In genomic region chr13:113211774-113212173, GRCh38 we compare ENCODE assay signal across 10 cellular contexts. TPM values are rescaled to one million over a fixed set of nuclear protein-coding genes. Genes with fewer than 3 reads are reported as not detected.
DNase-seq lines count a peak whose midpoint lies in the region; ATAC-seq, FAIRE-seq and TF ChIP-seq lines count a peak whose summit lies in the region.
"Had no signal": no experiment of that assay in that cellular context is flagged by ENCODE, and none has a peak within 500 bp of the region (broad histone marks: within the 10 kb centered on the region; RNA-seq: fewer than 3 reads in every experiment).

No MANE protein-coding gene starts in this region.

- POLR2A ChIA-PET in GM12878 (lab: Charles Lee), result no interaction called here

- WGBS in GM12878 (ENCODE audit: insufficient coverage, insufficient replicate concordance, low lambda C conversion rate, missing lambda C conversion rate), result 97% methylated on average over 10 of the region's 10 CpGs
- 93 to 95% (median 94%) methylated on average over 10 of the region's 10 CpGs for WGBS in psoas muscle, 3 donors
- 93 to 99% methylated on average over 10 of the region's 10 CpGs for WGBS in body of pancreas, 2 donors
- 91 to 98% methylated on average over 8 to 10 of the region's 10 CpGs for WGBS in transverse colon (ENCODE audit: low coverage in 1 of 2), 2 donors

- H3K36me3 ChIP-seq in MG63 (peaks cover 47% of the 10 kb centered on the region), GM12878 (ENCODE audit: control insufficient read depth in 2 of 2, insufficient read depth in 2 of 2, low read length in 1 of 2) (no peaks in the 10 kb centered on the region; a peak in 1 of 4 replicates), psoas muscle (ENCODE audit: insufficient read depth in 1 of 2, low read depth in 1 of 2) (peaks cover 0 to 19% of the 10 kb centered on the region in 2 donors), body of pancreas (replicated peaks in 1 of 2; ENCODE audit: insufficient read depth in 1 of 2, low read depth in 2 of 2) (no peaks in the 10 kb centered on the region), transverse colon (no peaks in the 10 kb centered on the region)

- ATAC-seq in GM12878 (no peak), psoas muscle (no peak), body of pancreas (no peak)

- H4K20me1 ChIP-seq in GM12878 (ENCODE audit: control insufficient read depth, insufficient read depth), result peaks cover 13% of the 10 kb centered on the region; the same call in 1 of the 2 replicates

- no peak overlapping the region for H2AFZ ChIP-seq in GM12878 (ENCODE audit: control insufficient read depth, low read depth, low read length)

- in situ Hi-C loops in GM12878 (cut with MboI), result no loop called here
- in situ Hi-C loops in transverse colon (cut with MboI; ENCODE audit: low pct_ligation_motif_present in 1 of 4, low pct_unique_long_range_greater_than_20kb in 1 of 4, low sequenced_read_pairs in 3 of 4), result no loop called here

- H3K4me1 ChIP-seq in GM12878 (ENCODE audit: control insufficient read depth, insufficient read depth, low read length) (peaks cover 18% of the 10 kb centered on the region), psoas muscle (peaks cover 70% of the 10 kb centered on the region), body of pancreas (peaks cover 58% of the 10 kb centered on the region), transverse colon (peaks cover 24 to 65% (median 41%) of the 10 kb centered on the region in 4 donors)

- TF ChIP-seq POLR2A in GM12878 (IDR thresholded peaks at IDR 0.05; ENCODE audit: low read depth, low read length), result no peak
- TF ChIP-seq POLR2A in body of pancreas (IDR thresholded peaks at IDR 0.05), result no peak
- TF ChIP-seq POLR2A in transverse colon (IDR thresholded peaks at IDR 0.05), result no peak

- TF ChIP-seq RAD21 in GM12878 (IDR thresholded peaks at IDR 0.05; ENCODE audit: insufficient read depth, low read depth, low read length), result no peak

- 0 out of 2 replicates have a peak overlapping the region, but pooled peaks have one; percentile 19 for H3K4me2 ChIP-seq in GM12878 (ENCODE audit: control insufficient read depth, insufficient read depth)

- no peak for FAIRE-seq in GM12878 (lab: Jason Lieb, UNC)

- H3K4me3 ChIP-seq in MG63 (no peak overlapping the region), GM12878 (peak overlapping the region; percentile 6; the same call in 1 of the 2 replicates), psoas muscle (no peak overlapping the region), body of pancreas (no peak overlapping the region), transverse colon (no peak overlapping the region)
- H3K4me3 ChIP-seq: adrenal gland had no signal

- SMC1A ChIA-PET in GM12878 (lab: Charles Lee; ENCODE audit: uncharacterized antibody, unreplicated experiment), result no interaction called here

- H3K9me3 ChIP-seq in MG63 (no peaks in the 10 kb centered on the region), GM12878 (replicated peaks; ENCODE audit: control insufficient read depth, insufficient read depth, low read length) (no peaks in the 10 kb centered on the region), psoas muscle (no peaks in the 10 kb centered on the region), body of pancreas (no peaks in the 10 kb centered on the region), transverse colon (no peaks in the 10 kb centered on the region)
- H3K9me3 ChIP-seq: adrenal gland had no signal

- no peak overlapping the region for H3K9ac ChIP-seq in GM12878 (ENCODE audit: control insufficient read depth, insufficient read depth, low read length)

- no peak overlapping the region for H3K27ac ChIP-seq in GM12878 (ENCODE audit: control insufficient read depth, insufficient read depth)
- H3K27ac ChIP-seq in psoas muscle, result peak overlapping the region; percentile 77
- H3K27ac ChIP-seq in body of pancreas, result no peak overlapping the region
- H3K27ac ChIP-seq in transverse colon, result no peak overlapping the region
- H3K27ac ChIP-seq: adrenal gland had no signal

- no TSS peak for BruUV-seq in GM12878 (replicated peaks; lab: Mats Ljungman, UMichigan)

- CTCF ChIA-PET in GM12878 (lab: Yijun Ruan, JAX), result no interaction called here

- peak; percentile 60 for DNase-seq in activated CD4-positive, alpha-beta T cell treated with anti-CD3 and anti-CD28 coated beads for 48 hours
- no peak for DNase-seq in activated CD4-positive, alpha-beta T cell treated with anti-CD3 and anti-CD28 coated beads for 4 hours
- DNase-seq in MG63 (peak; percentile 16), GM12878 (ENCODE audit: low read depth, low spot score) (no peak), psoas muscle (no peak), body of pancreas (no peak), dermis blood vessel endothelial cell (no peak), transverse colon (no peak)
- DNase-seq: adrenal gland, hippocampal formation had no signal

- RAD21 ChIA-PET in GM12878 (lab: Charles Lee; ENCODE audit: unreplicated experiment), result no interaction called here

- no peak for TF ChIP-seq EP300 in GM12878 (IDR thresholded peaks at IDR 0.05; ENCODE audit: borderline replicate concordance in 1 of 2, control insufficient read depth in 1 of 2, low read depth in 2 of 2, low read length in 2 of 2)
- TF ChIP-seq EP300 in transverse colon (IDR thresholded peaks at IDR 0.05; ENCODE audit: low read depth), result no peak

- H3K79me2 ChIP-seq in GM12878 (ENCODE audit: control insufficient read depth, insufficient read depth, low read length), result peaks cover 88% of the 10 kb centered on the region

- intact Hi-C loops in GM12878 (cut with micrococcal nuclease; ENCODE audit: unreplicated experiment) (no loop called here), psoas muscle (cut with DNase I) (no loop called here), body of pancreas (cut with DNase I) (no loop called here), transverse colon (cut with DNase I; ENCODE audit: low total_unique reads) (no loop called here)

- TF ChIP-seq CTCF in GM12878 (IDR thresholded peaks at IDR 0.05 in 2 of 3, conservative IDR thresholded peaks at IDR 0.05 in 1 of 3; ENCODE audit: control insufficient read depth in 2 of 3, extremely low read depth in 1 of 3, insufficient read depth in 1 of 3, low read depth in 3 of 3, low read length in 3 of 3) (peak in 2 of 3 experiments; percentile 3 to 16; a peak in 1 of 6 replicates), psoas muscle (IDR thresholded peaks at IDR 0.05) (no peak), body of pancreas (IDR thresholded peaks at IDR 0.05) (no peak), transverse colon (IDR thresholded peaks at IDR 0.05) (no peak)

- H3K27me3 ChIP-seq in MG63 (no peaks in the 10 kb centered on the region), GM12878 (replicated peaks in 1 of 2; ENCODE audit: control insufficient read depth in 2 of 2, insufficient read depth in 2 of 2, low read length in 1 of 2) (no peaks in the 10 kb centered on the region), psoas muscle (ENCODE audit: insufficient read depth in 3 of 3, low read length in 2 of 3) (no peaks in the 10 kb centered on the region), body of pancreas (no peaks in the 10 kb centered on the region), transverse colon (no peaks in the 10 kb centered on the region)
- H3K27me3 ChIP-seq: adrenal gland had no signal

RNA-seq across cellular contexts. Expression of gene CUL4A, which starts 2.4 kb away (rescaled TPM):
- total RNA-seq in MG63 (2014; rRNA removed; shearing (Covaris generic); ENCODE audit: low replicate concordance), result 157 and 2,206 TPM in 2 replicates
- 136 and 144 TPM in 2 replicates for total RNA-seq in GM12878 (2013; cell fraction: nucleolus; rRNA removed)
- total RNA-seq in GM12878 (2014; rRNA removed), result 73.8 and 74.3 TPM in 2 replicates
- total RNA-seq in GM12878 (2014; rRNA removed; fragmentation: Illumina TruSeq; extraction: Trizol), result 50.1 and 50.8 TPM in 2 replicates
- total RNA-seq in GM12878 (2021), result 55.7 and 60.9 TPM in 2 replicates
- polyA plus RNA-seq in GM12878 (2011; ENCODE audit: low read depth), result 31.1 TPM
- polyA plus RNA-seq in GM12878 (2011; rRNA removed), result 40.1 and 42.3 TPM in 2 replicates
- polyA plus RNA-seq in GM12878 (2011; cell fraction: cytosol; rRNA removed), result 30.7 and 37.1 TPM in 2 replicates
- polyA plus RNA-seq in GM12878 (2011; cell fraction: nucleus; rRNA removed), result 78.6 and 86.5 TPM in 2 replicates
- 40.8 and 43.4 TPM in 2 replicates for polyA plus RNA-seq in GM12878 (2012)
- 45.1 and 48.0 TPM in 2 replicates for polyA plus RNA-seq in GM12878 (2014; fragmentation: Illumina TruSeq; extraction: Trizol)
- polyA plus RNA-seq in GM12878 (2014; fragmentation: Nextera tagmentation; extraction: Ambion mirVana), result 10 to 100 TPM; 19.7 to 21.8 TPM
- 60.4 and 60.9 TPM in 2 replicates for polyA plus RNA-seq in GM12878 (2014; rRNA removed)
- 10 to 100 TPM; 64.1 to 66.5 TPM for polyA plus RNA-seq in GM12878 (2016; fragmentation: Nextera tagmentation; extraction: Ambion mirVana)
- 46.0 and 47.9 TPM in 2 replicates for polyA minus RNA-seq in GM12878 (2011; rRNA and poly(A)+ RNA removed)
- 10.2 and 13.0 TPM in 2 replicates for polyA minus RNA-seq in GM12878 (2011; cell fraction: cytosol; rRNA and poly(A)+ RNA removed)
- polyA minus RNA-seq in GM12878 (2011; cell fraction: nucleus; rRNA and poly(A)+ RNA removed), result 39.2 and 65.7 TPM in 2 replicates
- 100 to 1,000 TPM; 123 to 152 (median 137) TPM for total RNA-seq in psoas muscle
- 100 to 1,000 TPM in 1 of 3 donors, 10 to 100 TPM in 2; 75.4 to 180 (median 86.6) TPM for polyA plus RNA-seq in psoas muscle
- 10 to 100 TPM; 44.4 to 62.3 TPM for total RNA-seq in body of pancreas
- 148 and 193 TPM in 2 replicates for total RNA-seq in dermis blood vessel endothelial cell
- 100 to 1,000 TPM in 2 of 4 donors, 10 to 100 TPM in 2; 87.6 to 150 (median 110) TPM for total RNA-seq in transverse colon

RNA-seq across cellular contexts. Expression of gene PCID2, which starts 3.3 kb away (rescaled TPM):
- total RNA-seq in MG63 (2014; rRNA removed; shearing (Covaris generic); ENCODE audit: low replicate concordance), result 74.5 and 106 TPM in 2 replicates
- 259 and 265 TPM in 2 replicates for total RNA-seq in GM12878 (2013; cell fraction: nucleolus; rRNA removed)
- 53.5 and 61.0 TPM in 2 replicates for total RNA-seq in GM12878 (2014; rRNA removed)
- 44.6 and 46.1 TPM in 2 replicates for total RNA-seq in GM12878 (2014; rRNA removed; fragmentation: Illumina TruSeq; extraction: Trizol)
- total RNA-seq in GM12878 (2021), result 37.0 and 37.6 TPM in 2 replicates
- 32.5 TPM for polyA plus RNA-seq in GM12878 (2011; ENCODE audit: low read depth)
- 98.1 and 107 TPM in 2 replicates for polyA plus RNA-seq in GM12878 (2011; rRNA removed)
- 47.3 and 48.2 TPM in 2 replicates for polyA plus RNA-seq in GM12878 (2011; cell fraction: cytosol; rRNA removed)
- polyA plus RNA-seq in GM12878 (2011; cell fraction: nucleus; rRNA removed), result 104 and 109 TPM in 2 replicates
- polyA plus RNA-seq in GM12878 (2012), result 39.0 and 42.4 TPM in 2 replicates
- 47.2 and 57.0 TPM in 2 replicates for polyA plus RNA-seq in GM12878 (2014; fragmentation: Illumina TruSeq; extraction: Trizol)
- polyA plus RNA-seq in GM12878 (2014; fragmentation: Nextera tagmentation; extraction: Ambion mirVana), result 10 to 100 TPM; 65.4 to 71.8 TPM
- 48.3 and 54.4 TPM in 2 replicates for polyA plus RNA-seq in GM12878 (2014; rRNA removed)
- polyA plus RNA-seq in GM12878 (2016; fragmentation: Nextera tagmentation; extraction: Ambion mirVana), result 10 to 100 TPM; 62.1 to 70.0 TPM
- polyA minus RNA-seq in GM12878 (2011; rRNA and poly(A)+ RNA removed), result 53.5 and 76.1 TPM in 2 replicates
- polyA minus RNA-seq in GM12878 (2011; cell fraction: cytosol; rRNA and poly(A)+ RNA removed), result 15.5 and 16.0 TPM in 2 replicates
- 49.1 and 52.4 TPM in 2 replicates for polyA minus RNA-seq in GM12878 (2011; cell fraction: nucleus; rRNA and poly(A)+ RNA removed)
- total RNA-seq in psoas muscle, result 10 to 100 TPM; 22.5 to 37.1 (median 26.4) TPM
- 10 to 100 TPM; 19.9 to 28.2 (median 26.6) TPM for polyA plus RNA-seq in psoas muscle
- total RNA-seq in body of pancreas, result 10 to 100 TPM; 23.7 to 33.7 TPM
- 64.5 and 74.5 TPM in 2 replicates for total RNA-seq in dermis blood vessel endothelial cell
- total RNA-seq in transverse colon, result 10 to 100 TPM; 13.1 to 87.6 (median 41.3) TPM

RNA-seq across cellular contexts. Expression of gene PROZ, which starts 53.3 kb away (rescaled TPM):
- not detected in 2 replicates for total RNA-seq in MG63 (2014; rRNA removed; shearing (Covaris generic); ENCODE audit: low replicate concordance)
- total RNA-seq in GM12878 (2013; cell fraction: nucleolus; rRNA removed), result not detected in 2 replicates
- total RNA-seq in GM12878 (2014; rRNA removed), result not detected in 2 replicates
- total RNA-seq in GM12878 (2014; rRNA removed; fragmentation: Illumina TruSeq; extraction: Trizol), result not detected in 2 replicates
- not detected in 2 replicates for total RNA-seq in GM12878 (2021)
- not detected for polyA plus RNA-seq in GM12878 (2011; ENCODE audit: low read depth)
- not detected in 2 replicates for polyA plus RNA-seq in GM12878 (2011; rRNA removed)
- polyA plus RNA-seq in GM12878 (2011; cell fraction: cytosol; rRNA removed), result not detected in 2 replicates
- polyA plus RNA-seq in GM12878 (2011; cell fraction: nucleus; rRNA removed), result not detected in 2 replicates
- polyA plus RNA-seq in GM12878 (2012), result 0.09 and 0.14 TPM in 2 replicates
- polyA plus RNA-seq in GM12878 (2014; fragmentation: Illumina TruSeq; extraction: Trizol), result 0.07 TPM in 1 of 2 replicates, not detected in the other
- polyA plus RNA-seq in GM12878 (2014; fragmentation: Nextera tagmentation; extraction: Ambion mirVana), result not detected
- polyA plus RNA-seq in GM12878 (2014; rRNA removed), result not detected in 2 replicates
- polyA plus RNA-seq in GM12878 (2016; fragmentation: Nextera tagmentation; extraction: Ambion mirVana), result under 1 TPM; 0.21 to 0.24 TPM
- polyA minus RNA-seq in GM12878 (2011; rRNA and poly(A)+ RNA removed), result not detected in 2 replicates
- not detected in 2 replicates for polyA minus RNA-seq in GM12878 (2011; cell fraction: cytosol; rRNA and poly(A)+ RNA removed)
- polyA minus RNA-seq in GM12878 (2011; cell fraction: nucleus; rRNA and poly(A)+ RNA removed), result not detected in 2 replicates
- not detected for total RNA-seq in psoas muscle
- polyA plus RNA-seq in psoas muscle, result not detected
- not detected for total RNA-seq in body of pancreas
- 0.17 TPM in 1 of 2 replicates, not detected in the other for total RNA-seq in dermis blood vessel endothelial cell
- not detected for total RNA-seq in transverse colon
- total RNA-seq: adrenal gland had no signal
- polyA plus RNA-seq: adrenal gland had no signal

Comparison
In these comparisons a context has a peak if more than half of its experiments do, and no peak if none do; other contexts are left out.
1. DNase-seq: peak in activated CD4-positive, alpha-beta T cell treated with anti-CD3 and anti-CD28 coated beads for 48 hours (single experiment) and MG63 (single experiment); none in activated CD4-positive, alpha-beta T cell treated with anti-CD3 and anti-CD28 coated beads for 4 hours (0 of 2), GM12878 (single experiment), psoas muscle (0 of 2), body of pancreas (0 of 4), dermis blood vessel endothelial cell (single experiment) and transverse colon (single experiment).
2. CTCF ChIP-seq: peak in GM12878 (2 of 3); none in psoas muscle (single experiment), body of pancreas (0 of 7) and transverse colon (0 of 5).